ENCODE assay signal across 8 cellular contexts in genomic region chr13:43908156-43909126, GRCh38. TPM values are rescaled to one million over a fixed set of nuclear protein-coding genes. Genes with fewer than 3 reads are reported as not detected.
DNase-seq lines count a peak whose midpoint lies in the region; ATAC-seq and TF ChIP-seq lines count a peak whose summit lies in the region.

No MANE protein-coding gene starts in this region.

- H3K27ac ChIP-seq in brain microvascular endothelial cell (peak overlapping the region; percentile 46), tibial nerve (no peak overlapping the region)

- peaks cover 0 to 6% (median 0%) of the 10 kb centered on the region in 4 donors for H3K4me1 ChIP-seq in tibial nerve

- peak; percentile 33 for ATAC-seq in left colon
- ATAC-seq in GM18870 (IDR thresholded peaks at IDR 0.05; ENCODE audit: unreplicated experiment), result no peak

- intact Hi-C loops in left colon (cut with DNase I, micrococcal nuclease), result loop anchor here in 1 of 2 donors (5.0 to 10.0 kb wide), 4 partner anchors 136 to 1066 kb away; no protein-coding TSS in a partner anchor

- peak; percentile 4 for DNase-seq in stimulated activated CD4-positive, alpha-beta T cell treated with anti-CD3 and anti-CD28 coated beads, Interleukin-15, amount 100 ng/mL, for 24 hours
- DNase-seq in stimulated activated CD4-positive, alpha-beta T cell treated with anti-CD3 and anti-CD28 coated beads, Interleukin-12 subunit alpha, Interleukin-12 subunit beta, amount 100 ng/mL, for 4 hours, result no peak
- DNase-seq in NCI-H1417 treated with DMSO at 0.1 percent for 48 hours (lab: John Stamatoyannopoulos, UW) (peak; percentile 15), brain microvascular endothelial cell (peak; percentile 62), left colon (no peak), tibial nerve (ENCODE audit: low spot score in 2 of 2) (peak in 1 of 2 donors; percentile 40)
- DNase-seq in activated CD8-positive, alpha-beta memory T cell treated with anti-CD3 and anti-CD28 coated beads, Interleukin-2, amount 50 U/mL, for 4 hours, result no peak

- TF ChIP-seq CTCF in brain microvascular endothelial cell (IDR thresholded peaks at IDR 0.05; ENCODE audit: low read depth, low read length, missing control alignments), result peak; percentile 24
- TF ChIP-seq CTCF in tibial nerve (IDR thresholded peaks at IDR 0.05), result peak; percentile 27 to 65 (median 51)

- TF ChIP-seq EP300 in tibial nerve (IDR thresholded peaks at IDR 0.05), result no peak

- H3K27me3 ChIP-seq in brain microvascular endothelial cell (replicated peaks) (no peaks in the 10 kb centered on the region), tibial nerve (no peaks in the 10 kb centered on the region)

- 10 to 12% methylated on average over 2 of the region's 2 CpGs for WGBS in tibial nerve, 2 donors

- no peak for TF ChIP-seq POLR2A in tibial nerve (IDR thresholded peaks at IDR 0.05)

- in situ Hi-C loops in brain microvascular endothelial cell (cut with HindIII; ENCODE audit: low pct_ligation_motif_present, low sequenced_read_pairs), result loop anchor here (25.0 kb wide), 1 partner anchor 554 kb away; no protein-coding TSS in a partner anchor

- no peaks in the 10 kb centered on the region for H3K9me3 ChIP-seq in tibial nerve

- H3K4me3 ChIP-seq in brain microvascular endothelial cell (ENCODE audit: low read depth, low read length) (no peak overlapping the region), tibial nerve (no peak overlapping the region)

- H3K36me3 ChIP-seq in brain microvascular endothelial cell (replicated peaks), result no peaks in the 10 kb centered on the region
- H3K36me3 ChIP-seq in tibial nerve, result no peaks in the 10 kb centered on the region

RNA-seq across cellular contexts. Expression of gene LACC1, which starts 28.7 kb away (rescaled TPM):
- total RNA-seq in left colon, result 10 to 100 TPM; 10.8 to 11.9 TPM
- 1 to 10 TPM; 1.8 to 9.8 (median 3.9) TPM for total RNA-seq in tibial nerve

RNA-seq across cellular contexts. Expression of gene CCDC122, which starts 28.9 kb away (rescaled TPM):
- total RNA-seq in left colon (1 to 10 TPM; 5.4 to 9.1 TPM), tibial nerve (1 to 10 TPM; 1.0 to 5.7 (median 2.5) TPM)

Comparison
In these comparisons a context has a peak if more than half of its experiments do, and no peak if none do; other contexts are left out.
1. DNase-seq: peak in stimulated activated CD4-positive, alpha-beta T cell treated with anti-CD3 and anti-CD28 coated beads, Interleukin-15, amount 100 ng/mL, for 24 hours (single experiment), NCI-H1417 treated with DMSO at 0.1 percent for 48 hours (single experiment) and brain microvascular endothelial cell (single experiment); none in stimulated activated CD4-positive, alpha-beta T cell treated with anti-CD3 and anti-CD28 coated beads, Interleukin-12 subunit alpha, Interleukin-12 subunit beta, amount 100 ng/mL, for 4 hours (single experiment), left colon (0 of 2) and activated CD8-positive, alpha-beta memory T cell treated with anti-CD3 and anti-CD28 coated beads, Interleukin-2, amount 50 U/mL, for 4 hours (single experiment).